Comparison of ENCODE assay signal across 8 cellular contexts in the genomic region with DNA sequence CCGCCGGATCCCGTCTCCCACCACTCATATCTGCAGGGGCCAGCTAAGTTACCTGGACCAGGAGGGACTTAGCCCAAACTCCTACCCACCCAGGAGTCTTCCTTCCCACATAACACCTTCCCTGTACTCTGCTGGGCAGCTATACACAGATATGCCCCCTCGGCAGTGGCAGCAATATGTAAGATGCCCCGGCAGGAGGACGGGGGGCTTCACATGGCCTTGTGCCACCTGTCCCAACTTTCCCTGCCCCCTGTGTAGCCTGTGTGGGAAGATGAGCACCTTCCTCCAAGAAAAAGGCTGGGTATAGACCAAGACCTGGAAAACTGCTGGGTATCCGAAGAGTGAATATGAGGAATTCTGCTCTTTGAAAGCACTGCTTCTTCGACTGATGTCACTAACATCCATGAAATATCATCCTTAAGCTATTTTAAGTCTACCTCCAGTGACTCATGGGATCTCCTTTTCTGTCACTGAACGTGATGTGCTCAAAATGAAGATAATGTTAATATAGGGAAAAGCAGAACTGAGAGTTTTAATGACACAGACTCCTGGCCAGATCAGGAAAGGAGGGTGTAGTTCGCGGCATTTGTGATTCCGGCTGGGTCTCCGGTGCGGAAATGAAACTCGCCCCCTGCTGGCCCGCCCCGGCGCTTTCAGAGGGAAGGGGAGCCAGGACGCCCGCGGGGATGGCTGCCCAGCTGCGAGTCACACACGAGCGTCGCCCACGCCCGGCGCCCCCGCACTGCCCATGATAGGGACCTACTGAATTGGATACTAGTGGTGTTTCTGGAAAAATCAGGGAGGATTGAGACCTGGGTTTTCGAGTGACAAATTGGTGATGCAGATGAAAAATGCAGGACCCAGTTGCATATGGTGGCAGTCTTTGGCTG.
DNase-seq lines count a peak whose midpoint lies in the region; ATAC-seq and TF ChIP-seq lines count a peak whose summit lies in the region.

No MANE protein-coding gene starts in this region.

- H3K4me3 ChIP-seq in iPS-15b (ENCODE audit: low read depth, low read length) (peak overlapping the region; percentile 94), smooth muscle cell (peak overlapping the region; percentile 44)

- peaks cover 8% of the 10 kb centered on the region for H3K4me1 ChIP-seq in iPS-15b (ENCODE audit: control insufficient read depth, insufficient read depth, low read length)
- peaks cover 4% of the 10 kb centered on the region for H3K4me1 ChIP-seq in smooth muscle cell (ENCODE audit: low read depth)

- H3K36me3 ChIP-seq in iPS-15b (ENCODE audit: control insufficient read depth, insufficient read depth, low read length) (no peaks in the 10 kb centered on the region), smooth muscle cell (ENCODE audit: low read depth) (no peaks in the 10 kb centered on the region)

- peak overlapping the region; percentile 87 for H3K4me2 ChIP-seq in smooth muscle cell

- H3K27me3 ChIP-seq in iPS-15b (ENCODE audit: control insufficient read depth, insufficient read depth, low read length) = no peaks in the 10 kb centered on the region
- H3K27me3 ChIP-seq in smooth muscle cell (ENCODE audit: low read depth) = no peaks in the 10 kb centered on the region

- H3K9ac ChIP-seq in iPS-15b (ENCODE audit: low read depth, low read length) (no peak overlapping the region), smooth muscle cell (ENCODE audit: low read depth) (no peak overlapping the region)

- ATAC-seq in GM21447 (IDR thresholded peaks at IDR 0.05; ENCODE audit: unreplicated experiment) = peak; percentile 58

- DNase-seq in DMS114 treated with DMSO at 0.1 percent for 48 hours (lab: John Stamatoyannopoulos, UW; ENCODE audit: unreplicated experiment) = peak; percentile 21
- DNase-seq in HuH-7 (ENCODE audit: low spot score) = peak; percentile 74
- DNase-seq in T-helper 9 cell = peak; percentile 54
- peak; percentile 67 for DNase-seq in astrocyte of the hippocampus (ENCODE audit: low read depth, low spot score)
- peak; percentile 16 for DNase-seq in smooth muscle cell (lab: John Stamatoyannopoulos, UW; ENCODE audit: unreplicated experiment)
- DNase-seq in NCI-H1417 (lab: John Stamatoyannopoulos, UW) = no peak

- peak overlapping the region; percentile 74 for H2AFZ ChIP-seq in smooth muscle cell (ENCODE audit: low read depth)

- no peaks in the 10 kb centered on the region for H4K20me1 ChIP-seq in smooth muscle cell (ENCODE audit: low read depth)

- 24% methylated on average over 30 of the region's 30 CpGs for WGBS in smooth muscle cell (ENCODE audit: low lambda C conversion rate)

- H3F3A ChIP-seq in smooth muscle cell (ENCODE audit: low read depth) = no peaks in the 10 kb centered on the region

- H3K27ac ChIP-seq in smooth muscle cell (ENCODE audit: low read depth) = no peak overlapping the region

- peak; percentile 69 for TF ChIP-seq CTCF in smooth muscle cell (IDR thresholded peaks at IDR 0.05; ENCODE audit: borderline replicate concordance, insufficient read depth, poor library complexity, severe bottlenecking)

- no peaks in the 10 kb centered on the region for H3K79me2 ChIP-seq in smooth muscle cell (ENCODE audit: low read depth)

- H3K9me3 ChIP-seq in iPS-15b (ENCODE audit: control insufficient read depth, insufficient read depth, low read length) (no peaks in the 10 kb centered on the region), smooth muscle cell (replicated peaks; ENCODE audit: low read depth) (no peaks in the 10 kb centered on the region)

Comparison
In these comparisons a context has a peak if more than half of its experiments do, and no peak if none do; other contexts are left out.
1. DNase-seq: peak in DMS114 treated with DMSO at 0.1 percent for 48 hours (single experiment), HuH-7 (single experiment), T-helper 9 cell (single experiment), astrocyte of the hippocampus (single experiment) and smooth muscle cell (single experiment); none in NCI-H1417 (0 of 3).